ENCODE assay signal across 8 cellular contexts in the genomic region with DNA sequence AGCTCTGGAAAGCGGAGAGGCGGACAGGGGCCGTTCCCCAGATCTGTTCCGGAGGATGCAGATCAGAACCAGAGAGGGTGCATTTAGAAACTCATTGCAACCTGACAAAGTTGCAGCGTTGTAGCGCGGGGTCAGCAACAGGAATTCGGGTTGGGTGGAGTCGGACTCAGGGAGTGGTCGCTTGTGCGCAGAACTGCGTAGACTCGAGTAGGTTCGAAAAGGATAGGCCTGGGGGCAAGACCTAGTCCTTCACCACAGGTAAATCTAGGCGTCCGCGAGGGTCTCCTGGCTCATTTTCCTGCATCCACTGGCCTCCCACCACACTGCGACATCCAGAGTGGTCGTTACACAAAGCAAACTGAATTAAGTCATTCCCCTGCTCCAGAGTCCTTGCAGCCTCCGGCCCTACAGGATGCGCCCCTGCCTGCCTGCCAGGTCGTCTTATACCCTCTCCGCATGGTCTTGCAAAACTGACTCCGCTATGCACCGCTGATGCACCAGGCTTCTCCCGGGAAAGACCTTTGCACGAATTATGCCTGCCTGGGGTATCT. TPM values are rescaled to one million over a fixed set of nuclear protein-coding genes. Genes with fewer than 3 reads are reported as not detected.
DNase-seq lines count a peak whose midpoint lies in the region; ATAC-seq, FAIRE-seq and TF ChIP-seq lines count a peak whose summit lies in the region.

No MANE protein-coding gene starts in this region.

- peaks cover 16% of the 10 kb centered on the region for H3F3A ChIP-seq in neural progenitor cell (ENCODE audit: low read depth)

- peaks cover 0 to 9% (median 2%) of the 10 kb centered on the region in 7 donors for H3K9me3 Mint-ChIP-seq in CD4-positive, CD25-positive, alpha-beta regulatory T cell
- peaks cover 31% of the 10 kb centered on the region for H3K9me3 Mint-ChIP-seq in neural progenitor cell

- peaks cover 0 to 2% of the 10 kb centered on the region in 2 experiments for H3K9me3 ChIP-seq in CD4-positive, CD25-positive, alpha-beta regulatory T cell (ENCODE audit: control insufficient read depth in 2 of 2, low read length in 2 of 2)
- H3K9me3 ChIP-seq in Peyer's patch: no peaks in the 10 kb centered on the region
- no peaks in the 10 kb centered on the region for H3K9me3 ChIP-seq in neural progenitor cell (ENCODE audit: low read depth)
- no peaks in the 10 kb centered on the region for H3K9me3 ChIP-seq in small intestine (ENCODE audit: control insufficient read depth, low read depth)

- H4K20me1 ChIP-seq in neural progenitor cell (ENCODE audit: low read depth): no peaks in the 10 kb centered on the region

- H3K4me1 Mint-ChIP-seq in CD4-positive, CD25-positive, alpha-beta regulatory T cell: peaks cover 6 to 31% (median 13%) of the 10 kb centered on the region in 4 donors
- H3K4me1 Mint-ChIP-seq in neural progenitor cell: peaks cover 2% of the 10 kb centered on the region

- no peak for TF ChIP-seq CTCF in Peyer's patch (IDR thresholded peaks at IDR 0.05)
- no peak for TF ChIP-seq CTCF in epithelial cell of esophagus (IDR thresholded peaks at IDR 0.05; ENCODE audit: insufficient read depth, low read depth, low read length, missing control alignments)
- no peak for TF ChIP-seq CTCF in neural progenitor cell (IDR thresholded peaks at IDR 0.05)

- no peak overlapping the region for H3K4me3 ChIP-seq in CD4-positive, CD25-positive, alpha-beta regulatory T cell (ENCODE audit: low read depth, low read length)
- H3K4me3 ChIP-seq in Peyer's patch (peak overlapping the region in 3 of 4 donors; percentile 35 to 39 (median 39)), epithelial cell of esophagus (ENCODE audit: low read length) (peak overlapping the region; percentile 41), neural progenitor cell (peak overlapping the region; percentile 55), small intestine (ENCODE audit: low read depth in 1 of 2, low read length in 2 of 2) (no peak overlapping the region)

- H3K27me3 Mint-ChIP-seq in CD4-positive, CD25-positive, alpha-beta regulatory T cell: peaks cover 43% of the 10 kb centered on the region
- peaks cover 12% of the 10 kb centered on the region for H3K27me3 Mint-ChIP-seq in neural progenitor cell (ENCODE audit: insufficient read depth, low read depth)

- peak overlapping the region; percentile 98 for H2AFZ ChIP-seq in neural progenitor cell (replicated peaks)

- no peak overlapping the region for H3K27ac ChIP-seq in CD4-positive, CD25-positive, alpha-beta regulatory T cell (ENCODE audit: insufficient read depth, low read length, poor library complexity, severe bottlenecking)
- no peak overlapping the region for H3K27ac ChIP-seq in Peyer's patch
- no peak overlapping the region for H3K27ac ChIP-seq in neural progenitor cell
- H3K27ac ChIP-seq in small intestine (ENCODE audit: low read depth in 1 of 2, low read length in 1 of 2): no peak overlapping the region

- ATAC-seq in CD4-positive, CD25-positive, alpha-beta regulatory T cell (ENCODE audit: low read depth in 2 of 2): no peak
- ATAC-seq in HG03521 (IDR thresholded peaks at IDR 0.05; ENCODE audit: unreplicated experiment): no peak
- no peak for ATAC-seq in HG03196 (IDR thresholded peaks at IDR 0.05; ENCODE audit: unreplicated experiment)
- no peak for ATAC-seq in GM21515 (IDR thresholded peaks at IDR 0.05; ENCODE audit: unreplicated experiment)

- no peaks in the 10 kb centered on the region for H3K79me2 ChIP-seq in neural progenitor cell (ENCODE audit: low read depth)

- no peaks in the 10 kb centered on the region for H3K36me3 Mint-ChIP-seq in CD4-positive, CD25-positive, alpha-beta regulatory T cell
- no peaks in the 10 kb centered on the region for H3K36me3 Mint-ChIP-seq in neural progenitor cell

- no peak for DNase-seq in CD4-positive, CD25-positive, alpha-beta regulatory T cell
- no peak for DNase-seq in Peyer's patch
- DNase-seq in epithelial cell of esophagus (ENCODE audit: low read depth): no peak
- DNase-seq in neural progenitor cell (ENCODE audit: low spot score): no peak
- no peak for DNase-seq in small intestine

- peaks cover 17% of the 10 kb centered on the region for H3K27me3 ChIP-seq in CD4-positive, CD25-positive, alpha-beta regulatory T cell (ENCODE audit: control insufficient read depth, insufficient read depth, low read length)
- H3K27me3 ChIP-seq in Peyer's patch (no peaks in the 10 kb centered on the region), neural progenitor cell (peaks cover 77% of the 10 kb centered on the region), small intestine (ENCODE audit: control insufficient read depth in 2 of 2, insufficient read depth in 2 of 2, low read length in 2 of 2) (peaks cover 0 to 11% of the 10 kb centered on the region in 2 donors)

- H3K36me3 ChIP-seq in CD4-positive, CD25-positive, alpha-beta regulatory T cell (ENCODE audit: control insufficient read depth, insufficient read depth, low read length): no peaks in the 10 kb centered on the region
- H3K36me3 ChIP-seq in Peyer's patch (no peaks in the 10 kb centered on the region), neural progenitor cell (no peaks in the 10 kb centered on the region), small intestine (ENCODE audit: control insufficient read depth in 2 of 2, insufficient read depth in 2 of 2, low read length in 2 of 2) (no peaks in the 10 kb centered on the region)

- TF ChIP-seq POLR2A in Peyer's patch (IDR thresholded peaks at IDR 0.05): no peak

- H3K4me3 Mint-ChIP-seq in CD4-positive, CD25-positive, alpha-beta regulatory T cell: peak overlapping the region; percentile 62 to 89 (median 81)
- H3K4me3 Mint-ChIP-seq in neural progenitor cell: peak overlapping the region; percentile 85

- H3K4me2 ChIP-seq in neural progenitor cell: peak overlapping the region; percentile 80

- H3K27ac Mint-ChIP-seq in CD4-positive, CD25-positive, alpha-beta regulatory T cell: peak overlapping the region in 1 of 3 donors; percentile 64
- no peak overlapping the region for H3K27ac Mint-ChIP-seq in neural progenitor cell

- 40 to 62% (median 62%) methylated on average over 27 of the region's 27 CpGs for WGBS in small intestine, 3 donors

- peaks cover 14% of the 10 kb centered on the region for H3K4me1 ChIP-seq in CD4-positive, CD25-positive, alpha-beta regulatory T cell (ENCODE audit: control insufficient read depth, insufficient read depth, low read length, poor library complexity, severe bottlenecking)
- H3K4me1 ChIP-seq in Peyer's patch: peaks cover 0 to 10% (median 5%) of the 10 kb centered on the region in 4 donors
- H3K4me1 ChIP-seq in neural progenitor cell: no peaks in the 10 kb centered on the region
- no peaks in the 10 kb centered on the region for H3K4me1 ChIP-seq in small intestine (ENCODE audit: control insufficient read depth in 2 of 2, insufficient read depth in 1 of 2, low read depth in 1 of 2, low read length in 1 of 2)

- no peak for FAIRE-seq in small intestine (lab: Jason Lieb, UNC)

- no peak overlapping the region for H3K9ac ChIP-seq in neural progenitor cell

RNA-seq across cellular contexts. Expression of a gene that starts 4.7 kb away (rescaled TPM):
- 22.9 TPM for total RNA-seq in CD4-positive, CD25-positive, alpha-beta regulatory T cell
- 10 to 100 TPM in 3 of 4 donors, 1 to 10 TPM in 1; 9.0 to 18.4 (median 10.9) TPM for polyA plus RNA-seq in CD4-positive, CD25-positive, alpha-beta regulatory T cell
- total RNA-seq in Peyer's patch (10 to 100 TPM; 13.2 to 26.1 (median 19.7) TPM), neural progenitor cell (ENCODE audit: low replicate concordance) (85.8 and 158 TPM in 2 replicates)
- 1 to 10 TPM; 4.3 to 6.3 (median 5.7) TPM for polyA plus RNA-seq in small intestine

Comparison
In these comparisons a context has a peak if more than half of its experiments do, and no peak if none do; other contexts are left out.
1. H3K4me3 ChIP-seq: peak in Peyer's patch (3 of 4), epithelial cell of esophagus (single experiment) and neural progenitor cell (single experiment); none in CD4-positive, CD25-positive, alpha-beta regulatory T cell (single experiment) and small intestine (0 of 2).